ENCODE assay signal across 25 cellular contexts in the genomic region with DNA sequence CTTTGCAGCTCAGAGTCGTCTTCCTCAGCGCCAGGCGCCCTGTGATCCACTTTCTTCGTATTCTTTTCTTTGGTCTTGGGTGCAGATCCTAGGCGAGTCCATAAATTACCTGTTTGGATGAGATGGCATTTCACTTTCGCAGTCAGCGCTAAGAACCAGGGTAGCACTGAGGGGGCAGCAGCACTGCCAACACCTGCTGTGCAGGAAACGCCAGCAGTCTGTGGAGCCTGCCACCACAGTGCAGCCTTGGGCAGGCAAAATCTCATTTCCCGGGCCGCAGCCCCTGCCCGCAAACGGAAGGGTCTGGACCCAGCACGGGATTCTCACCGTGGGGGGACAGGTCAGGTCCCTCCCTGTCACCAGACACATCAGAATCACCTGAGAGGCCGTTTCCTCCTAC.
"Had no signal": no experiment of that assay in that cellular context is flagged by ENCODE, and none has a peak within 500 bp of the region (broad histone marks: within the 10 kb centered on the region; RNA-seq: fewer than 3 reads in every experiment).

No MANE protein-coding gene starts in this region.

- H3K27me3 Mint-ChIP-seq: activated B cell treated with CpG ODN at 0.5 μM for 24 hours; activated CD4-positive, alpha-beta T cell treated with anti-CD3 and anti-CD28 coated beads, Interleukin-2, amount 10 ng/mL, durations not matched to agents 24 days and 14 days; activated naive CD4-positive, alpha-beta T cell treated with anti-CD3 and anti-CD28 coated beads, Interleukin-2, amount 50 U/mL, for 24 hours; T-cell had no signal

- H3K9me3 Mint-ChIP-seq: activated B cell treated with CpG ODN at 0.5 μM for 24 hours; activated CD4-positive, alpha-beta T cell treated with anti-CD3 and anti-CD28 coated beads, Interleukin-2, amount 10 ng/mL, durations not matched to agents 24 days and 14 days; activated naive CD4-positive, alpha-beta T cell treated with anti-CD3 and anti-CD28 coated beads, Interleukin-2, amount 50 U/mL, for 24 hours; activated T-cell treated with anti-CD3 and anti-CD28 coated beads, Interleukin-2, amount 50 U/mL, for 72 hours; activated T-helper 2 cell treated with anti-CD3 and anti-CD28 coated beads, Interferon-gamma antibody, Interleukin-2, Interleukin-4, amounts not matched to agents 10 μg/mL and 5 μg/mL and 100 μg/mL, durations not matched to agents 14 hours and 24 hours and 36 hours; T-cell had no signal

- H3K27ac Mint-ChIP-seq: activated B cell treated with CpG ODN at 0.5 μM for 24 hours; activated CD4-positive, alpha-beta T cell treated with anti-CD3 and anti-CD28 coated beads, Interleukin-2, amount 10 ng/mL, durations not matched to agents 24 days and 14 days; activated naive CD4-positive, alpha-beta T cell treated with anti-CD3 and anti-CD28 coated beads, Interleukin-2, amount 50 U/mL, for 24 hours; activated T-cell treated with anti-CD3 and anti-CD28 coated beads, Interleukin-2, amount 50 U/mL, for 72 hours; activated T-helper 2 cell treated with anti-CD3 and anti-CD28 coated beads, Interferon-gamma antibody, Interleukin-2, Interleukin-4, amounts not matched to agents 10 μg/mL and 5 μg/mL and 100 μg/mL, durations not matched to agents 14 hours and 24 hours and 36 hours; T-cell had no signal

- H3K4me3 Mint-ChIP-seq: activated B cell treated with CpG ODN at 0.5 μM for 24 hours; activated CD4-positive, alpha-beta T cell treated with anti-CD3 and anti-CD28 coated beads, Interleukin-2, amount 10 ng/mL, durations not matched to agents 24 days and 14 days; activated naive CD4-positive, alpha-beta T cell treated with anti-CD3 and anti-CD28 coated beads, Interleukin-2, amount 50 U/mL, for 24 hours; activated T-cell treated with anti-CD3 and anti-CD28 coated beads, Interleukin-2, amount 50 U/mL, for 72 hours; T-cell had no signal

- H3K27ac ChIP-seq: SK-N-MC had no signal

- DNase-seq: activated B cell treated with CpG ODN at 0.5 μM for 24 hours; activated CD4-positive, alpha-beta T cell treated with anti-CD3 and anti-CD28 coated beads for 1 hour; activated CD4-positive, alpha-beta T cell treated with anti-CD3 and anti-CD28 coated beads, Interleukin-2, amount 10 ng/mL, durations not matched to agents 24 days and 14 days; activated CD4-positive, alpha-beta T cell treated with anti-CD3 and anti-CD28 coated beads, Interleukin-2, amount 50 U/mL, for 48 hours; activated CD8-positive, alpha-beta memory T cell treated with anti-CD3 and anti-CD28 coated beads, Interleukin-2, amount 50 U/mL, for 4 hours; activated gamma-delta T cell treated with Interleukin-2 at 50 U/mL for 16 hours; activated T-cell treated with anti-CD3 and anti-CD28 coated beads, Interleukin-2, amount 50 U/mL, for 72 hours; aorta; MG63; MV-4-11; NCI-H1105; NCI-H1436; NCI-H1694 treated with DMSO at 0.1 percent for 48 hours; NCI-H2029 treated with DMSO at 0.1 percent for 48 hours; NCI-H345; NCI-H510A; NCI-H526 treated with DMSO at 0.1 percent for 48 hours; NCI-H82; T-cell; T-helper 2 cell; T1000 had no signal

- H3K9me3 ChIP-seq: MG63 had no signal

- ATAC-seq: activated T-cell treated with anti-CD3 and anti-CD28 coated beads, Interleukin-2, amount 50 U/mL, for 72 hours; Right ventricle myocardium inferior; T-cell had no signal

- H3K4me3 ChIP-seq: MG63, SK-N-MC had no signal

- H3K27me3 ChIP-seq: MG63 had no signal

- H3K4me1 Mint-ChIP-seq: T-cell had no signal
